In the genomic region with DNA sequence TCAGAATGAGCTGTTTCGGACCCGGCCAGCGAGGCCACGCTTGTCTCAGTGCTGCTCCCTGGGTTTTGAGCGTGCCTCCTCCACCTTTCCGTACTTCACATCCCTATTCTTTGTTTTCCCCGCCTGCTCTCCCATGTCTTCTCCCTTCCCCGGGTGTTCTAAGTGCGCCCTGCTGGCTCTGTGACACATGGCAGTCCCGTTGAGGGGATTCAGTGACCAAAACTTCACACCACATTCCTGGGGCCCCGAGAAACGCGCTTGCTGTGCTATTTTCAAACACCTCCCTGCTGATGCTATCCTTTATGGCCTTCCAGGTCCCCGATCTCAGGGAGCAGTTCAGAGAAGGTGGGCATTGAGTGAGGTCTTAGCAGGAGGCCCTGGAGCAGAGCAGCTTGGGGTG, we compare ENCODE assay signal across 19 cellular contexts.
"Had no signal": no experiment of that assay in that cellular context is flagged by ENCODE, and none has a peak within 500 bp of the region (broad histone marks: within the 10 kb centered on the region; RNA-seq: fewer than 3 reads in every experiment).

No MANE protein-coding gene starts in this region.

- H3K27me3 ChIP-seq: MG63 had no signal

- H3K36me3 ChIP-seq: MG63 had no signal

- H3K4me3 ChIP-seq: MG63 had no signal

- H3K9ac ChIP-seq: SK-N-SH had no signal

- H3K9me3 ChIP-seq: MG63, SK-N-SH had no signal

- DNase-seq: Karpas-422, KBM-7, MG63, NCI-H1092 treated with DMSO at 0.1 percent for 48 hours, NCI-H1436, NCI-H187, NCI-H2029, NCI-H2081 treated with DMSO at 0.1 percent for 48 hours, NCI-H2171, NCI-H226, NCI-H446, NCI-H510A, NCI-H524 treated with DMSO at 0.1 percent for 48 hours, NCI-H69, NCI-H774, RPMI8226, SHP77, SK-N-SH, SW 1271 had no signal

- H3K4me2 ChIP-seq: SK-N-SH had no signal
